22 cellular contexts compared by ENCODE assay signal in the genomic region with DNA sequence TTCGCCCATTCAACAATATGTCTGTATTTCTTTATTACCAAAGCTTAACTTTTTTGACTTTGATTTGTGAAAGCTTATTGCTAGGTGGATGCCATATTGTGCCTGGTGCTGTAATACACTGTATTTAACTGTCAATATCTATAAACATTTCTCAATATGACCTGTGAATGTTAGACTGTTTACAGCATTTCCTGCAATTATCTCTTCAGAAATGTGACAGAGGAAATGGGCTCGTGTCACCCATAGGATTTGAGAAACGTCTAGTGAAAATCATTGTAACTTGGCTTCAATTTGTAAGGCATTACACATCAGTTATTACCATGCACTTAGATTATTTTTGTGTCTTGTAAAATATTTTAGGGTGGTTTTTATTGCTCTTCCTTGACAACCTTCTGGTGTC.
"Had no signal": no experiment of that assay in that cellular context is flagged by ENCODE, and none has a peak within 500 bp of the region (broad histone marks: within the 10 kb centered on the region; RNA-seq: fewer than 3 reads in every experiment).

No MANE protein-coding gene starts in this region.

- H3K27me3 Mint-ChIP-seq: IgD-negative memory B cell had no signal

- H3K27ac Mint-ChIP-seq: IgD-negative memory B cell had no signal

- H3K36me3 Mint-ChIP-seq: IgD-negative memory B cell had no signal

- H3K9me3 Mint-ChIP-seq: IgD-negative memory B cell had no signal

- FAIRE-seq: HTR-8/SVneo, K562 had no signal

- DNase-seq: Kasumi-1, MM.1S, NCI-H1092 treated with DMSO at 0.1 percent for 48 hours, NCI-H1436 treated with DMSO at 0.1 percent for 48 hours, NCI-H1694, NCI-H187 treated with DMSO at 0.1 percent for 48 hours, NCI-H2029 treated with DMSO at 0.1 percent for 48 hours, NCI-H2171 treated with DMSO at 0.1 percent for 48 hours, NCI-H345, NCI-H446 treated with DMSO at 0.1 percent for 48 hours, NCI-H510A treated with DMSO at 0.1 percent for 48 hours, NCI-H526, NCI-H774, OCI-M1, PC-9, Peyer's patch, SHP77 treated with DMSO at 0.1 percent for 48 hours, SJCRH30, T-helper 1 cell had no signal

- H3K4me3 Mint-ChIP-seq: IgD-negative memory B cell had no signal
